8 cellular contexts compared by ENCODE assay signal in genomic region chr2:181123798-181124217, GRCh38.
A peak's percentile ranks its signal among the peaks of the same experiment; 100 is the strongest.
DNase-seq lines count a peak whose midpoint lies in the region; ATAC-seq, FAIRE-seq and TF ChIP-seq lines count a peak whose summit lies in the region.

No MANE protein-coding gene starts in this region.

- peak; percentile 91 for ATAC-seq in GM18517 (IDR thresholded peaks at IDR 0.05; ENCODE audit: unreplicated experiment)

- FAIRE-seq in H54 (lab: Jason Lieb, UNC), result peak; percentile 86

- DNase-seq in H54 (ENCODE audit: insufficient read length, low spot score) (no peak), MV-4-11 (lab: John Stamatoyannopoulos, UW) (peak; percentile 57), NAMALWA (ENCODE audit: low spot score) (no peak), globus pallidus (ENCODE audit: low spot score) (no peak), NCI-H2227 (lab: John Stamatoyannopoulos, UW; ENCODE audit: unreplicated experiment) (no peak)
- DNase-seq in activated gamma-delta T cell treated with anti-CD3 and anti-CD28 coated beads, Interleukin-2, amount 50 U/mL, for 16 hours (ENCODE audit: low read depth), result peak; percentile 48
- peak in 2 of 3 donors; percentile 33 to 35 for DNase-seq in stimulated activated CD4-positive, alpha-beta T cell treated with anti-CD3 and anti-CD28 coated beads, TNF-alpha, amount 100 ng/mL, for 1 hour (ENCODE audit: low read depth in 3 of 3, low spot score in 1 of 3)

- TF ChIP-seq POLR2A in H54 (IDR thresholded peaks at IDR 0.05; ENCODE audit: low read depth, low read length), result no peak

Comparison
In these comparisons a context has a peak if more than half of its experiments do, and no peak if none do; other contexts are left out.
1. DNase-seq: peak in MV-4-11 (single experiment), activated gamma-delta T cell treated with anti-CD3 and anti-CD28 coated beads, Interleukin-2, amount 50 U/mL, for 16 hours (single experiment) and stimulated activated CD4-positive, alpha-beta T cell treated with anti-CD3 and anti-CD28 coated beads, TNF-alpha, amount 100 ng/mL, for 1 hour (2 of 3); none in H54 (single experiment), NAMALWA (single experiment), globus pallidus (single experiment) and NCI-H2227 (single experiment).